In the genomic region with DNA sequence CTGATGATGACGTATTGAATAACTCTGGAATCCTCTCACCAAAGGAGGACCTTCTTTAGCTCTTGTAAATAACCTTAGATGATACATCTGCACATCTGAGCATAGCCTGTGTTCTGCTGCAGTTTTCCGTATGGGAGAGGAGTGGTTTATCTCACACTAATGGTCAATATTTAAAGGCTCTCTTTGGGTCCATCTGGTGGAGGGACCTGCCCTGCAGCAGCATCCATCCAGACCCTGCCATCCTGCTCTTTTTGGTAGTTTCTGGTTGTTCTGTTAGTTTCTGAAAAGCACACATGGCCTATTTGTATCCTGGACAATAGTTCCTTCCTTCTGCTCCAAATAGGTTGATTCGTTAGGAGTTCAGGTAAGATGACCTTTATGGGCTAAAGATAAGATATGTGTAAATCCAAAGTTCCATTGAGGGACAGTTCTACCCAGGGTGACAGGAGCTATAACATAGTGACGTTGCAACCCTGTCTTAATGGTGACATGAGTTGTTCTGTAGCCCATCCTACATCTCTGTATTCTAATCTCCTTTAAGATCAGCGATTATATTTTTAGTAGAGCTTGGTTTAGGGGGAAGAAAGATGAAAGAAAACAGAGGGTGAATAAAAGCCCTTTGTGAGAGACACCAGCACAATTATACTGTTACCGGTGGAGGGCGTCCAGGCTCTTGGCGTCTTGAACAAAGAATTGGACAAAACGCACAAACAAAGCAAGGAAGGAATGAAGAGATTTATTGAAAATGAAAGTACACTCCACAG, we compare ENCODE assay signal across 12 cellular contexts.
DNase-seq lines count a peak whose midpoint lies in the region; ATAC-seq and TF ChIP-seq lines count a peak whose summit lies in the region.
"Had no signal": no experiment of that assay in that cellular context is flagged by ENCODE, and none has a peak within 500 bp of the region (broad histone marks: within the 10 kb centered on the region; RNA-seq: fewer than 3 reads in every experiment).

No MANE protein-coding gene starts in this region.

- ATAC-seq in GM18870 (IDR thresholded peaks at IDR 0.05; ENCODE audit: unreplicated experiment) (no peak), body of pancreas (no peak)
- ATAC-seq: naive thymus-derived CD4-positive, alpha-beta T cell had no signal

- peak; percentile 36 for TF ChIP-seq CTCF in astrocyte of the cerebellum (IDR thresholded peaks at IDR 0.05; ENCODE audit: low read depth, low read length, missing control alignments)
- peak; percentile 2 for TF ChIP-seq CTCF in kidney epithelial cell (IDR thresholded peaks at IDR 0.05; ENCODE audit: insufficient read depth, low read length, poor library complexity, severe bottlenecking)
- no peak for TF ChIP-seq CTCF in body of pancreas (IDR thresholded peaks at IDR 0.05)

- H3K9me3 ChIP-seq in body of pancreas: no peaks in the 10 kb centered on the region
- H3K9me3 ChIP-seq: tibial artery had no signal

- H3K27me3 ChIP-seq in kidney epithelial cell (ENCODE audit: control insufficient read depth, insufficient read depth, low read length) (no peaks in the 10 kb centered on the region), body of pancreas (no peaks in the 10 kb centered on the region)
- H3K27me3 ChIP-seq: tibial artery had no signal

- intact Hi-C loops in body of pancreas (cut with DNase I): no loop called here

- H3K4me3 ChIP-seq in astrocyte of the cerebellum (ENCODE audit: low read depth, low read length) (no peak overlapping the region), kidney epithelial cell (ENCODE audit: low read depth, low read length) (no peak overlapping the region), body of pancreas (no peak overlapping the region)
- H3K4me3 ChIP-seq: tibial artery had no signal

- H3K36me3 ChIP-seq in kidney epithelial cell (ENCODE audit: control insufficient read depth, insufficient read depth, low read length) (no peaks in the 10 kb centered on the region), body of pancreas (replicated peaks in 1 of 2; ENCODE audit: insufficient read depth in 1 of 2, low read depth in 2 of 2) (no peaks in the 10 kb centered on the region)
- H3K36me3 ChIP-seq: tibial artery had no signal

- in situ Hi-C loops in astrocyte of the cerebellum (cut with HindIII; ENCODE audit: low sequenced_read_pairs): no loop called here

- 74 to 77% methylated on average over 9 of the region's 9 CpGs for WGBS in body of pancreas, 2 donors

- no peaks in the 10 kb centered on the region for H3K4me1 ChIP-seq in body of pancreas
- H3K4me1 ChIP-seq: tibial artery had no signal

- peak; percentile 42 for DNase-seq in A172 (ENCODE audit: low spot score)
- DNase-seq in HT1080 (ENCODE audit: low read depth): peak; percentile 61
- peak; percentile 39 for DNase-seq in astrocyte of the cerebellum (ENCODE audit: low read depth)
- DNase-seq in kidney epithelial cell (ENCODE audit: low read depth): no peak
- DNase-seq in MV-4-11 (lab: John Stamatoyannopoulos, UW): no peak
- no peak for DNase-seq in body of pancreas
- DNase-seq in GM19238 (ENCODE audit: insufficient read length, low spot score): no peak
- DNase-seq: activated T-cell treated with anti-CD3 and anti-CD28 coated beads, Interleukin-2, amount 50 U/mL, for 1 hour; naive thymus-derived CD4-positive, alpha-beta T cell; stimulated activated CD4-positive, alpha-beta T cell treated with anti-CD3 and anti-CD28 coated beads, Interleukin-4, amount 100 ng/mL, for 1 hour; tibial artery had no signal

- no peak for TF ChIP-seq POLR2A in body of pancreas (IDR thresholded peaks at IDR 0.05)

- H3K27ac ChIP-seq in body of pancreas: no peak overlapping the region
- H3K27ac ChIP-seq: tibial artery had no signal

Comparison
In these comparisons a context has a peak if more than half of its experiments do, and no peak if none do; other contexts are left out.
1. DNase-seq: peak in A172 (single experiment), HT1080 (single experiment) and astrocyte of the cerebellum (single experiment); none in kidney epithelial cell (single experiment), MV-4-11 (single experiment), body of pancreas (0 of 4) and GM19238 (single experiment).
2. CTCF ChIP-seq: peak in astrocyte of the cerebellum (single experiment) and kidney epithelial cell (single experiment); none in body of pancreas (0 of 7).